ENCODE assay signal across 1 cellular context in the genomic region with DNA sequence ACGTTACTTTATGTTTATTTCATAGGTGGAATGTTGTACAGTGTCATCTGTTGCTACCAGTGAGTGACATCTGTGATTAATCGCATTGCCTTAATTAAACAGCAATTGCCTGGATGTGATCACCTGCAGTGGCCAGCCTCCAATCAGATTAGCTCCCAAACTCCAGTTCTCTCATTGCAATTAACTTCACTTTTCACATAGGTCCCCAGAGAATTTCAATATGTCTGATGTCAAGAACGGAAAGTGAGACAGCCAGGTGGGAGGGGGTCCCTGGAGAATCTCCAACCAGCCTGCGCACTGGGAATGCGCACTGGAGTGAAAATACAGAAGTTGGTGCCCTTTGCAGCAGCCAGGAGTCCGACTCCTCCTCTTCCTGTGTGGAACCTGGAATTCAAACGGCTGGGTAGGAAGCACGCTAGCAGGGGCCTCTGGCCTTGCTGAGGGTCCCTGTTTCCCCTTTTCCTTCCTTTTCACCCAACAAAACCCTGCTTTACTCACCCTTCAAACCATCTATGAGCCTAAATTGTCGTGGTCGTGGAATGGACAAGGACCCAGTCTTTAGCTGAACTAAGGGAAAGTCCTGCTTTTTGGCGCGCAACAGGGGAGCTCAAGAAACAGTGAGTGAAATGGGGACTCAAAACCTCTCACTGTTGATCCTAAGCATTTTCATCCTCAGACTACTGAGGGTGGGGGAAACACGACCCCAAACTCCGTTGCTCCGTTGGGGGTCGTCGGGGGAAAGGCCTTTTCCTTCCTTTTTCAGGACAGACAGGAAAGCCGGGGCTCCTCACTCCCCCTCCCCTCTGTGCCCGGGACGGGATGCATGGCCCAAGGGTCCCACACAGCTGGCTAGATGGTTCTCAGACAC.
TF ChIP-seq lines count a peak whose summit lies in the region.

No MANE protein-coding gene starts in this region.

TF ChIP-seq in SK-N-SH, 30 proteins besides CTCF, POLR2A, EP300 and RAD21 (continued from another document):
- TF ChIP-seq, protein P1, sequence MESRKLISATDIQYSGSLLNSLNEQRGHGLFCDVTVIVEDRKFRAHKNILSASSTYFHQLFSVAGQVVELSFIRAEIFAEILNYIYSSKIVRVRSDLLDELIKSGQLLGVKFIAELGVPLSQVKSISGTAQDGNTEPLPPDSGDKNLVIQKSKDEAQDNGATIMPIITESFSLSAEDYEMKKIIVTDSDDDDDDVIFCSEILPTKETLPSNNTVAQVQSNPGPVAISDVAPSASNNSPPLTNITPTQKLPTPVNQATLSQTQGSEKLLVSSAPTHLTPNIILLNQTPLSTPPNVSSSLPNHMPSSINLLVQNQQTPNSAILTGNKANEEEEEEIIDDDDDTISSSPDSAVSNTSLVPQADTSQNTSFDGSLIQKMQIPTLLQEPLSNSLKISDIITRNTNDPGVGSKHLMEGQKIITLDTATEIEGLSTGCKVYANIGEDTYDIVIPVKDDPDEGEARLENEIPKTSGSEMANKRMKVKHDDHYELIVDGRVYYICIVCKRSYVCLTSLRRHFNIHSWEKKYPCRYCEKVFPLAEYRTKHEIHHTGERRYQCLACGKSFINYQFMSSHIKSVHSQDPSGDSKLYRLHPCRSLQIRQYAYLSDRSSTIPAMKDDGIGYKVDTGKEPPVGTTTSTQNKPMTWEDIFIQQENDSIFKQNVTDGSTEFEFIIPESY (IDR thresholded peaks at IDR 0.05; ENCODE audit: borderline replicate concordance, low read depth) = no peak
- TF ChIP-seq, protein P2, sequence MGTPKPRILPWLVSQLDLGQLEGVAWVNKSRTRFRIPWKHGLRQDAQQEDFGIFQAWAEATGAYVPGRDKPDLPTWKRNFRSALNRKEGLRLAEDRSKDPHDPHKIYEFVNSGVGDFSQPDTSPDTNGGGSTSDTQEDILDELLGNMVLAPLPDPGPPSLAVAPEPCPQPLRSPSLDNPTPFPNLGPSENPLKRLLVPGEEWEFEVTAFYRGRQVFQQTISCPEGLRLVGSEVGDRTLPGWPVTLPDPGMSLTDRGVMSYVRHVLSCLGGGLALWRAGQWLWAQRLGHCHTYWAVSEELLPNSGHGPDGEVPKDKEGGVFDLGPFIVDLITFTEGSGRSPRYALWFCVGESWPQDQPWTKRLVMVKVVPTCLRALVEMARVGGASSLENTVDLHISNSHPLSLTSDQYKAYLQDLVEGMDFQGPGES (IDR thresholded peaks at IDR 0.05; ENCODE audit: low read depth, low read length) = no peak
- TF ChIP-seq FOSL2 (IDR thresholded peaks at IDR 0.05; ENCODE audit: borderline replicate concordance, low read depth) (no peak), YY1 (IDR thresholded peaks at IDR 0.05; ENCODE audit: low read depth) (no peak), NRF1 (IDR thresholded peaks at IDR 0.05; ENCODE audit: low read depth, low read length) (peak; percentile 89), FOXJ3 (CRISPR knock-in tag; IDR thresholded peaks at IDR 0.05) (no peak), GATA2 (CRISPR knock-in tag; IDR thresholded peaks at IDR 0.05) (no peak), CHD2 (IDR thresholded peaks at IDR 0.05; ENCODE audit: low read length, partially characterized antibody) (peak; percentile 7), JUND (IDR thresholded peaks at IDR 0.05) (no peak), MXI1 (IDR thresholded peaks at IDR 0.05; ENCODE audit: low read depth, low read length) (peak; percentile 59; the same call in 1 of the 2 replicates), TAF1 (IDR thresholded peaks at IDR 0.05; ENCODE audit: borderline replicate concordance, low read depth, low read length) (peak; percentile 73; the same call in 1 of the 2 replicates), NFIC (IDR thresholded peaks at IDR 0.05; ENCODE audit: borderline replicate concordance) (no peak), SMC3 (IDR thresholded peaks at IDR 0.05; ENCODE audit: low read depth, low read length) (no peak), EZH2phosphoT487 (IDR thresholded peaks at IDR 0.05; ENCODE audit: borderline replicate concordance, low read depth) (no peak), ELF1 (IDR thresholded peaks at IDR 0.05) (peak; percentile 6; the same call in 1 of the 2 replicates), GABPA (IDR thresholded peaks at IDR 0.05; ENCODE audit: low read depth) (peak; percentile 64), TEAD4 (IDR thresholded peaks at IDR 0.05; ENCODE audit: borderline replicate concordance, insufficient read depth) (no peak), RXRA (IDR thresholded peaks at IDR 0.05; ENCODE audit: borderline replicate concordance, low read depth) (no peak)
- TF ChIP-seq, protein P3, sequence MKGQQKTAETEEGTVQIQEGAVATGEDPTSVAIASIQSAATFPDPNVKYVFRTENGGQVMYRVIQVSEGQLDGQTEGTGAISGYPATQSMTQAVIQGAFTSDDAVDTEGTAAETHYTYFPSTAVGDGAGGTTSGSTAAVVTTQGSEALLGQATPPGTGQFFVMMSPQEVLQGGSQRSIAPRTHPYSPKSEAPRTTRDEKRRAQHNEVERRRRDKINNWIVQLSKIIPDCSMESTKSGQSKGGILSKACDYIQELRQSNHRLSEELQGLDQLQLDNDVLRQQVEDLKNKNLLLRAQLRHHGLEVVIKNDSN (IDR thresholded peaks at IDR 0.05; ENCODE audit: borderline replicate concordance, low read depth) = no peak
- TF ChIP-seq, protein P4, sequence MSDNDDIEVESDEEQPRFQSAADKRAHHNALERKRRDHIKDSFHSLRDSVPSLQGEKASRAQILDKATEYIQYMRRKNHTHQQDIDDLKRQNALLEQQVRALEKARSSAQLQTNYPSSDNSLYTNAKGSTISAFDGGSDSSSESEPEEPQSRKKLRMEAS (IDR thresholded peaks at IDR 0.05; ENCODE audit: low read depth) = peak; percentile 46; the same call in 1 of the 2 replicates
